15 cellular contexts compared by ENCODE assay signal in the genomic region with DNA sequence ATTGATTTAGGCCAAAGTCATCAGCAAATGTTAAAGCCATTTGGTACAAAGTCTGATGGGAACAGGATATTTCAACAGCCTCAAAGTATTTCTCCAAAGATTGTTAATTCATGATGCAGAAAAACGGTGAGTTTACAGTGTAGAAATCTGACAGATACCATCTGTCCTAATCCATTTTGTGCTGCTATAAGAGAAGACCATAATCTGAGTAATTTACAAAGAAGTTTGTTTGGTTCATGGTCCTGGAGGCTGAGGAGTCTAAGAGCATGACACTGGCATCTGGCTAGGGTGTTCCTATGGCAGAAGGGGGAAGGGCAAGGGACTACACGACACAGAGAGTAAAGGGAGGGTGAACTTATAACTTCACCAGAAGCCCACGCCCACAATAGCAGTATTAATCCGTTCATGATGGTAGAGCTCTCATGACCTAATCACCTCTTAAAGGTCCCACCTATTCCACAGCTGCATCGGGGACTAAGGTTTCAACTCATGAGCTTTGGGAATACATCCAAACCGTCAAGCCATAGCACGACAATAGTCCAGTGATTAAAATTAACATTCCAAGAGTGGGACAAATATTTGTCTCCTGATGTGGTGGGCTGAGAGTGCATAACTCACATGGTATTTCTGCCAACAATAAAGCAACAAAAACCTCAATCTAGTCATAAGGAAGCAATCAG.
A peak's percentile ranks its signal among the peaks of the same experiment; 100 is the strongest.
DNase-seq lines count a peak whose midpoint lies in the region; ATAC-seq and TF ChIP-seq lines count a peak whose summit lies in the region.
"Had no signal": no experiment of that assay in that cellular context is flagged by ENCODE, and none has a peak within 500 bp of the region (broad histone marks: within the 10 kb centered on the region; RNA-seq: fewer than 3 reads in every experiment).

No MANE protein-coding gene starts in this region.

- no peak overlapping the region for H3K4me2 ChIP-seq in HCT116 (ENCODE audit: low read length)
- H3K4me2 ChIP-seq: hepatocyte, neural progenitor cell had no signal

- H3K4me1 ChIP-seq in HCT116 (ENCODE audit: control insufficient read depth in 1 of 2, insufficient read depth in 2 of 2, low read length in 2 of 2) (peaks cover 0 to 7% of the 10 kb centered on the region in 2 experiments; a peak in 1 of 4 replicates), SJSA1 (replicated peaks) (peaks cover 16% of the 10 kb centered on the region), uterus (peaks cover 0 to 9% of the 10 kb centered on the region in 2 donors)
- H3K4me1 ChIP-seq: lower lobe of right lung, neural progenitor cell had no signal

- BruUV-seq in HCT116 (replicated peaks; lab: Mats Ljungman, UMichigan) = no TSS peak

- no peaks in the 10 kb centered on the region for H4K20me1 ChIP-seq in HCT116 (ENCODE audit: insufficient read depth)

- H3K79me2 ChIP-seq in HCT116 (ENCODE audit: insufficient read depth, low read length) = no peaks in the 10 kb centered on the region
- H3K79me2 ChIP-seq: hepatocyte had no signal

- no peaks in the 10 kb centered on the region for H3K36me3 ChIP-seq in HCT116 (ENCODE audit: control insufficient read depth in 1 of 2, insufficient read depth in 2 of 2, low read length in 2 of 2)
- H3K36me3 ChIP-seq in SJSA1 = no peaks in the 10 kb centered on the region
- no peaks in the 10 kb centered on the region for H3K36me3 ChIP-seq in uterus
- no peaks in the 10 kb centered on the region for H3K36me3 ChIP-seq in WERI-Rb-1
- H3K36me3 ChIP-seq: lower lobe of right lung, neural progenitor cell had no signal

- no peak overlapping the region for H3K9ac ChIP-seq in HCT116 (ENCODE audit: low read length)
- H3K9ac ChIP-seq: neural progenitor cell had no signal

- TF ChIP-seq RAD21 in HCT116 (IDR thresholded peaks at IDR 0.05; ENCODE audit: low read depth) = no peak

- no peak overlapping the region for H3K4me3 ChIP-seq in HCT116 (replicated peaks in 1 of 2; ENCODE audit: low read depth in 1 of 2, low read length in 2 of 2)
- no peak overlapping the region for H3K4me3 ChIP-seq in SJSA1
- no peak overlapping the region for H3K4me3 ChIP-seq in fibroblast of the aortic adventitia (ENCODE audit: low read depth, low read length)
- H3K4me3 ChIP-seq in uterus = no peak overlapping the region
- no peak overlapping the region for H3K4me3 ChIP-seq in WERI-Rb-1 (ENCODE audit: low read depth, low read length)
- H3K4me3 ChIP-seq: hepatocyte, lower lobe of right lung, neural progenitor cell, skin epidermis had no signal

- no peak overlapping the region for H3K27ac ChIP-seq in HCT116 (ENCODE audit: low read depth, low read length)
- H3K27ac ChIP-seq in SJSA1 = peak overlapping the region; percentile 74
- peak overlapping the region; percentile 64 to 78 for H3K27ac ChIP-seq in uterus
- H3K27ac ChIP-seq in WERI-Rb-1 = no peak overlapping the region
- H3K27ac ChIP-seq: hepatocyte, lower lobe of right lung, neural progenitor cell had no signal

- no peaks in the 10 kb centered on the region for H3K27me3 ChIP-seq in HCT116 (ENCODE audit: insufficient read depth, low read length)
- no peaks in the 10 kb centered on the region for H3K27me3 ChIP-seq in SJSA1 (replicated peaks)
- no peaks in the 10 kb centered on the region for H3K27me3 ChIP-seq in uterus
- H3K27me3 ChIP-seq in WERI-Rb-1 (ENCODE audit: insufficient read depth, low read depth, severe bottlenecking) = no peaks in the 10 kb centered on the region
- H3K27me3 ChIP-seq: hepatocyte, neural progenitor cell had no signal

- peak overlapping the region; percentile 35 for H2AFZ ChIP-seq in HCT116 (ENCODE audit: low read depth, low read length, poor library complexity, severe bottlenecking)
- H2AFZ ChIP-seq: hepatocyte, neural progenitor cell had no signal

- H3K9me3 ChIP-seq in HCT116 (ENCODE audit: control insufficient read depth in 1 of 2, insufficient read depth in 1 of 2, low read depth in 1 of 2, low read length in 2 of 2) (no peaks in the 10 kb centered on the region), SJSA1 (replicated peaks) (no peaks in the 10 kb centered on the region), uterus (no peaks in the 10 kb centered on the region), WERI-Rb-1 (ENCODE audit: severe bottlenecking) (no peaks in the 10 kb centered on the region)
- H3K9me3 ChIP-seq: lower lobe of right lung had no signal

- no peak for TF ChIP-seq CTCF in HCT116 (IDR thresholded peaks at IDR 0.05 in 2 of 3, conservative IDR thresholded peaks at IDR 0.05 in 1 of 3; ENCODE audit: borderline replicate concordance in 1 of 3, insufficient read depth in 1 of 3, low read depth in 2 of 3, low read length in 2 of 3)
- no peak for TF ChIP-seq CTCF in fibroblast of the aortic adventitia (IDR thresholded peaks at IDR 0.05; ENCODE audit: insufficient read depth, low read length)
- no peak for TF ChIP-seq CTCF in uterus (IDR thresholded peaks at IDR 0.05)
- TF ChIP-seq CTCF in WERI-Rb-1 (IDR thresholded peaks at IDR 0.05; ENCODE audit: low read depth, low read length) = no peak

- TF ChIP-seq POLR2A in HCT116 (IDR thresholded peaks at IDR 0.05; ENCODE audit: borderline replicate concordance, extremely low read depth, insufficient read depth, insufficient read length) (no peak), uterus (IDR thresholded peaks at IDR 0.05) (no peak)

- intact Hi-C loops in HCT116 (cut with micrococcal nuclease) (no loop called here), uterus (cut with DNase I; ENCODE audit: low total_unique reads) (no loop called here)

- no peaks in the 10 kb centered on the region for H3K9me2 ChIP-seq in HCT116 (ENCODE audit: insufficient read depth)

- ATAC-seq in HCT116 = peak; percentile 17; the same call in 1 of the 2 replicates
- no peak for ATAC-seq in HG02973 (IDR thresholded peaks at IDR 0.05; ENCODE audit: unreplicated experiment)
- ATAC-seq: activated T-cell treated with anti-CD3 and anti-CD28 coated beads, Interleukin-2, amount 50 U/mL, for 4 hours; lower lobe of right lung had no signal

- CTCF ChIA-PET in HCT116 (lab: Charles Lee) = no interaction called here

- POLR2A ChIA-PET in HCT116 (lab: Charles Lee) = no interaction called here

- DNase-seq in HCT116 (ENCODE audit: low read depth, low spot score) (no peak), SJSA1 (ENCODE audit: low read depth in 1 of 2, low spot score in 2 of 2) (peak; percentile 71 to 92), fibroblast of the aortic adventitia (ENCODE audit: low read depth) (peak; percentile 41), uterus (no peak), WERI-Rb-1 (no peak), COLO829 (ENCODE audit: low spot score) (no peak)
- DNase-seq: activated T-cell treated with anti-CD3 and anti-CD28 coated beads, Interleukin-2, amount 50 U/mL, for 4 hours; effector memory CD4-positive, alpha-beta T cell; lower lobe of right lung; substantia nigra; T-helper 1 cell had no signal

- RAD21 ChIA-PET in HCT116 (lab: Charles Lee; ENCODE audit: low non-redundant PET in 1 of 2, low total read pairs in 2 of 2, uncharacterized antibody in 2 of 2, unreplicated experiment in 2 of 2) = no interaction called here

TF ChIP-seq in HCT116, 20 proteins besides CTCF, POLR2A, EP300 and RAD21:
- TF ChIP-seq SRF (IDR thresholded peaks at IDR 0.05; ENCODE audit: low read depth) = no peak
- TF ChIP-seq TCF7L2 (IDR thresholded peaks at IDR 0.05; ENCODE audit: borderline replicate concordance, extremely low read depth, insufficient read depth, insufficient read length) = no peak
- no peak for TF ChIP-seq EZH2 (IDR thresholded peaks at IDR 0.05)
- TF ChIP-seq EZH2phosphoT487 (IDR thresholded peaks at IDR 0.05; ENCODE audit: borderline replicate concordance) = no peak

Comparison
In these comparisons a context has a peak if more than half of its experiments do, and no peak if none do; other contexts are left out.
1. DNase-seq: peak in SJSA1 (2 of 2) and fibroblast of the aortic adventitia (single experiment); none in HCT116 (single experiment), uterus (0 of 2), WERI-Rb-1 (single experiment) and COLO829 (single experiment).
2. H3K27ac ChIP-seq: peak in SJSA1 (single experiment) and uterus (2 of 2); none in HCT116 (single experiment) and WERI-Rb-1 (single experiment).